ENCODE assay signal across 12 cellular contexts in genomic region chr20:35648836-35649235, GRCh38. TPM values are rescaled to one million over a fixed set of nuclear protein-coding genes. Genes with fewer than 3 reads are reported as not detected.
DNase-seq lines count a peak whose midpoint lies in the region; ATAC-seq and TF ChIP-seq lines count a peak whose summit lies in the region.
"Had no signal": no experiment of that assay in that cellular context is flagged by ENCODE, and none has a peak within 500 bp of the region (broad histone marks: within the 10 kb centered on the region; RNA-seq: fewer than 3 reads in every experiment).

No MANE protein-coding gene starts in this region.

- TF ChIP-seq POLR2A in esophagus muscularis mucosa (IDR thresholded peaks at IDR 0.05; ENCODE audit: low read depth) (no peak), thyroid gland (IDR thresholded peaks at IDR 0.05) (no peak)

- intact Hi-C loops in natural killer cell (cut with micrococcal nuclease) = no loop called here
- intact Hi-C loops in esophagus muscularis mucosa (cut with DNase I) = no loop called here
- intact Hi-C loops in thyroid gland (cut with DNase I) = no loop called here

- H3K4me3 ChIP-seq in esophagus muscularis mucosa = no peak overlapping the region
- H3K4me3 ChIP-seq in thyroid gland (replicated peaks in 1 of 3) = no peak overlapping the region
- no peak overlapping the region for H3K4me3 ChIP-seq in H7 (ENCODE audit: insufficient read depth, low read depth, low read length)
- H3K4me3 ChIP-seq: mucosa of descending colon, skin epidermis had no signal

- H3K4me1 Mint-ChIP-seq in natural killer cell = peaks cover 58 to 60% of the 10 kb centered on the region in 2 donors
- H3K4me1 Mint-ChIP-seq in natural killer cell treated with Interleukin-12 subunit alpha and Interleukin-12 subunit beta and Interleukin-15 and Interleukin-18, amount 100 ng/mL, for 72 hours (ENCODE audit: low read depth in 2 of 2) = peaks cover 40 to 47% of the 10 kb centered on the region in 2 donors

- no peaks in the 10 kb centered on the region for H3K27me3 Mint-ChIP-seq in natural killer cell (ENCODE audit: low read depth in 2 of 2)
- H3K27me3 Mint-ChIP-seq in natural killer cell treated with Interleukin-12 subunit alpha and Interleukin-12 subunit beta and Interleukin-15 and Interleukin-18, amount 100 ng/mL, for 72 hours = no peaks in the 10 kb centered on the region
- H3K27me3 Mint-ChIP-seq: dendritic cell treated with granulocyte-macrophage colony-stimulating factor and Interleukin-4, amounts not matched to agents 40 ng/mL and 50 ng/mL, for 4 days had no signal

- H3K27ac Mint-ChIP-seq in natural killer cell = peak overlapping the region; percentile 80 to 81
- no peak overlapping the region for H3K27ac Mint-ChIP-seq in natural killer cell treated with Interleukin-12 subunit alpha and Interleukin-12 subunit beta and Interleukin-15 and Interleukin-18, amount 100 ng/mL, for 72 hours
- H3K27ac Mint-ChIP-seq: dendritic cell treated with granulocyte-macrophage colony-stimulating factor and Interleukin-4, amounts not matched to agents 40 ng/mL and 50 ng/mL, for 4 days had no signal

- H3K27me3 ChIP-seq in esophagus muscularis mucosa (no peaks in the 10 kb centered on the region), thyroid gland (no peaks in the 10 kb centered on the region), H7 (ENCODE audit: control insufficient read depth, insufficient read depth, low read length) (no peaks in the 10 kb centered on the region)

- TF ChIP-seq EP300 in esophagus muscularis mucosa (IDR thresholded peaks at IDR 0.05) = no peak

- TF ChIP-seq CTCF in natural killer cell (IDR thresholded peaks at IDR 0.05) (no peak), esophagus muscularis mucosa (IDR thresholded peaks at IDR 0.05) (no peak), thyroid gland (IDR thresholded peaks at IDR 0.05) (no peak)

- H3K9me3 Mint-ChIP-seq in natural killer cell = no peaks in the 10 kb centered on the region
- H3K9me3 Mint-ChIP-seq in natural killer cell treated with Interleukin-12 subunit alpha and Interleukin-12 subunit beta and Interleukin-15 and Interleukin-18, amount 100 ng/mL, for 72 hours = no peaks in the 10 kb centered on the region
- H3K9me3 Mint-ChIP-seq: dendritic cell treated with granulocyte-macrophage colony-stimulating factor and Interleukin-4, amounts not matched to agents 40 ng/mL and 50 ng/mL, for 4 days had no signal

- H3K36me3 Mint-ChIP-seq in natural killer cell = no peaks in the 10 kb centered on the region
- H3K36me3 Mint-ChIP-seq in natural killer cell treated with Interleukin-12 subunit alpha and Interleukin-12 subunit beta and Interleukin-15 and Interleukin-18, amount 100 ng/mL, for 72 hours = peaks cover 4% of the 10 kb centered on the region

- no peak overlapping the region for H3K4me3 Mint-ChIP-seq in natural killer cell
- H3K4me3 Mint-ChIP-seq in natural killer cell treated with Interleukin-12 subunit alpha and Interleukin-12 subunit beta and Interleukin-15 and Interleukin-18, amount 100 ng/mL, for 72 hours = no peak overlapping the region
- H3K4me3 Mint-ChIP-seq: dendritic cell treated with granulocyte-macrophage colony-stimulating factor and Interleukin-4, amounts not matched to agents 40 ng/mL and 50 ng/mL, for 4 days had no signal

- DNase-seq in natural killer cell (no peak), esophagus muscularis mucosa (ENCODE audit: extremely low spot score) (peak; percentile 26), thyroid gland (peak; percentile 8 to 17), H7 (no peak), RKO (ENCODE audit: low spot score) (no peak)
- no peak for DNase-seq in natural killer cell treated with Interleukin-12 subunit alpha and Interleukin-12 subunit beta and Interleukin-15 and Interleukin-18, amount 100 ng/mL, for 72 hours (ENCODE audit: low spot score)
- DNase-seq: activated gamma-delta T cell, hippocampal formation, mucosa of descending colon had no signal

- peak overlapping the region in 1 of 4 donors; percentile 9 for H3K27ac ChIP-seq in esophagus muscularis mucosa (replicated peaks in 1 of 4)
- H3K27ac ChIP-seq in thyroid gland = no peak overlapping the region
- H3K27ac ChIP-seq: KMS-11 had no signal

- no peak for ATAC-seq in natural killer cell
- no peak for ATAC-seq in natural killer cell treated with Interleukin-12 subunit alpha and Interleukin-12 subunit beta and Interleukin-15 and Interleukin-18, amount 100 ng/mL, for 72 hours
- ATAC-seq: mucosa of descending colon had no signal

- H3K4me1 ChIP-seq in esophagus muscularis mucosa = peaks cover 13 to 64% (median 50%) of the 10 kb centered on the region in 4 donors
- H3K4me1 ChIP-seq in thyroid gland = peaks cover 9 to 14% of the 10 kb centered on the region in 2 donors

- H3K36me3 ChIP-seq in esophagus muscularis mucosa (peaks cover 2 to 16% (median 16%) of the 10 kb centered on the region in 4 donors), thyroid gland (peaks cover 8 to 10% of the 10 kb centered on the region in 2 donors), H7 (replicated peaks; ENCODE audit: control insufficient read depth, insufficient read depth, low read length) (peaks cover 2% of the 10 kb centered on the region)

- H3K9me3 ChIP-seq in esophagus muscularis mucosa (no peaks in the 10 kb centered on the region), thyroid gland (no peaks in the 10 kb centered on the region)
- H3K9me3 ChIP-seq: mucosa of descending colon had no signal

RNA-seq across cellular contexts. Expression of gene CPNE1, which starts 15.9 kb away (rescaled TPM):
- total RNA-seq in natural killer cell = 100 to 1,000 TPM; 298 to 342 (median 334) TPM
- 100 to 1,000 TPM; 266 to 324 TPM for total RNA-seq in natural killer cell treated with Interleukin-12 subunit alpha and Interleukin-12 subunit beta and Interleukin-15 and Interleukin-18, amount 100 ng/mL, for 72 hours
- 100 to 1,000 TPM in 2 of 4 donors, 10 to 100 TPM in 2; 23.0 to 148 (median 99.9) TPM for total RNA-seq in esophagus muscularis mucosa
- 100 to 1,000 TPM in 3 of 4 donors, 10 to 100 TPM in 1; 80.6 to 166 (median 131) TPM for total RNA-seq in thyroid gland
- total RNA-seq in H7 (2014; rRNA removed; shearing (Covaris generic)) = 108 and 126 TPM in 2 replicates

RNA-seq across cellular contexts. Expression of gene RBM12, which starts 15.9 kb away (rescaled TPM):
- total RNA-seq in natural killer cell (100 to 1,000 TPM in 1 of 3 donors, 10 to 100 TPM in 2; 80.9 to 112 (median 89.4) TPM), esophagus muscularis mucosa (10 to 100 TPM; 21.0 to 30.6 (median 24.0) TPM), thyroid gland (10 to 100 TPM; 30.5 to 44.9 (median 35.7) TPM)
- 100 to 1,000 TPM; 125 to 143 TPM for total RNA-seq in natural killer cell treated with Interleukin-12 subunit alpha and Interleukin-12 subunit beta and Interleukin-15 and Interleukin-18, amount 100 ng/mL, for 72 hours
- total RNA-seq in H7 (2014; rRNA removed; shearing (Covaris generic)) = 49.5 and 50.0 TPM in 2 replicates

RNA-seq across cellular contexts. Expression of gene SPAG4, which starts 33.2 kb away (rescaled TPM):
- total RNA-seq in natural killer cell (10 to 100 TPM; 11.2 to 16.2 (median 11.9) TPM), esophagus muscularis mucosa (1 to 10 TPM; 2.6 to 5.0 (median 2.9) TPM), thyroid gland (1 to 10 TPM; 2.3 to 6.6 (median 5.5) TPM)
- total RNA-seq in natural killer cell treated with Interleukin-12 subunit alpha and Interleukin-12 subunit beta and Interleukin-15 and Interleukin-18, amount 100 ng/mL, for 72 hours = 1 to 10 TPM; 5.9 to 6.3 TPM
- 6.1 and 8.0 TPM in 2 replicates for total RNA-seq in H7 (2014; rRNA removed; shearing (Covaris generic))

RNA-seq across cellular contexts. Expression of gene NFS1, which starts 50.3 kb away (rescaled TPM):
- total RNA-seq in natural killer cell (10 to 100 TPM; 11.3 to 20.8 (median 16.0) TPM), esophagus muscularis mucosa (10 to 100 TPM; 25.3 to 63.3 (median 32.7) TPM), thyroid gland (10 to 100 TPM; 21.1 to 45.5 (median 36.3) TPM)
- 10 to 100 TPM; 27.0 to 37.4 TPM for total RNA-seq in natural killer cell treated with Interleukin-12 subunit alpha and Interleukin-12 subunit beta and Interleukin-15 and Interleukin-18, amount 100 ng/mL, for 72 hours
- 60.6 and 83.2 TPM in 2 replicates for total RNA-seq in H7 (2014; rRNA removed; shearing (Covaris generic))

RNA-seq across cellular contexts. Expression of gene ROMO1, which starts 50.4 kb away (rescaled TPM):
- total RNA-seq in natural killer cell (10 to 100 TPM; 38.3 to 49.7 (median 40.5) TPM), esophagus muscularis mucosa (100 to 1,000 TPM; 159 to 360 (median 263) TPM), thyroid gland (100 to 1,000 TPM in 3 of 4 donors, 10 to 100 TPM in 1; 64.7 to 402 (median 229) TPM)
- 100 to 1,000 TPM in 1 of 2 donors, 10 to 100 TPM in 1; 71.0 to 101 TPM for total RNA-seq in natural killer cell treated with Interleukin-12 subunit alpha and Interleukin-12 subunit beta and Interleukin-15 and Interleukin-18, amount 100 ng/mL, for 72 hours
- total RNA-seq in H7 (2014; rRNA removed; shearing (Covaris generic)) = 235 and 279 TPM in 2 replicates

Comparison
In these comparisons a context has a peak if more than half of its experiments do, and no peak if none do; other contexts are left out.
1. H3K27ac Mint-ChIP-seq: peak in natural killer cell (2 of 2); none in natural killer cell treated with Interleukin-12 subunit alpha and Interleukin-12 subunit beta and Interleukin-15 and Interleukin-18, amount 100 ng/mL, for 72 hours (0 of 2).
2. DNase-seq: peak in esophagus muscularis mucosa (single experiment) and thyroid gland (2 of 2); none in natural killer cell (single experiment), natural killer cell treated with Interleukin-12 subunit alpha and Interleukin-12 subunit beta and Interleukin-15 and Interleukin-18, amount 100 ng/mL, for 72 hours (single experiment), H7 (single experiment) and RKO (single experiment).